Comparison of ENCODE assay signal across 9 cellular contexts in genomic region chr1:94463765-94464330, GRCh38. TPM values are rescaled to one million over a fixed set of nuclear protein-coding genes. Genes with fewer than 3 reads are reported as not detected.
A peak's percentile ranks its signal among the peaks of the same experiment; 100 is the strongest.
DNase-seq lines count a peak whose midpoint lies in the region; ATAC-seq, FAIRE-seq and TF ChIP-seq lines count a peak whose summit lies in the region.
"Had no signal": no experiment of that assay in that cellular context is flagged by ENCODE, and none has a peak within 500 bp of the region (broad histone marks: within the 10 kb centered on the region; RNA-seq: fewer than 3 reads in every experiment).

No MANE protein-coding gene starts in this region.

- no TSS peak for BruUV-seq in K562 (replicated peaks; lab: Mats Ljungman, UMichigan)

- no peak overlapping the region for H3K4me2 ChIP-seq in K562 (ENCODE audit: insufficient read depth, low read length)

- H3K27me3 Mint-ChIP-seq in activated CD4-positive, alpha-beta memory T cell treated with anti-CD3 and anti-CD28 coated beads for 36 hours, result no peaks in the 10 kb centered on the region

- WGBS in K562 (ENCODE audit: insufficient coverage, low coverage, missing lambda C conversion rate), result 30% methylated on average over 3 of the region's 3 CpGs

- CTCF ChIA-PET in K562 (lab: Yijun Ruan, JAX; ENCODE audit: low intra/inter-chr PET ratio), result interaction anchor here (0.6 to 1.7 kb wide), 5 partner anchors 67 to 1048 kb away, joined by 3 to 11 read pairs (median 3); no protein-coding TSS in a partner anchor
- CTCF ChIA-PET in activated CD4-positive, alpha-beta memory T cell treated with anti-CD3 and anti-CD28 coated beads for 36 hours (lab: Charles Lee), result interaction anchor here (0.6 to 2.0 kb wide), 19 partner anchors 10 to 438 kb away, joined by 3 to 15 read pairs (median 4); no protein-coding TSS in a partner anchor

- DNase-seq in CD1c-positive myeloid dendritic cell (ENCODE audit: extremely low spot score), result peak; percentile 38
- DNase-seq in NCI-H446 treated with DMSO at 0.1 percent for 48 hours (lab: John Stamatoyannopoulos, UW), result peak; percentile 27
- peak; percentile 14 to 52 (median 24) for DNase-seq in K562 (ENCODE audit: extremely low read depth in 1 of 4, low spot score in 3 of 4)
- DNase-seq in urothelium cell line (ENCODE audit: low spot score), result peak; percentile 34
- DNase-seq in activated CD4-positive, alpha-beta memory T cell treated with anti-CD3 and anti-CD28 coated beads for 36 hours, result no peak

- in situ Hi-C loops in K562 (cut with MboI), result loop anchor here (10.0 kb wide), 1 partner anchor 419 kb away; no protein-coding TSS in a partner anchor

- no peak overlapping the region for H3K4me3 ChIP-seq in K562

- no peak for TF ChIP-seq EP300 in K562 (IDR thresholded peaks at IDR 0.05; ENCODE audit: low read length)

- ATAC-seq in GM18861 (IDR thresholded peaks at IDR 0.05; ENCODE audit: unreplicated experiment) (peak; percentile 72), K562 (peak; percentile 92), HG03354 (IDR thresholded peaks at IDR 0.05; ENCODE audit: poor library complexity, severe bottlenecking, unreplicated experiment) (no peak)

- H3K4me3 Mint-ChIP-seq in activated CD4-positive, alpha-beta memory T cell treated with anti-CD3 and anti-CD28 coated beads for 36 hours, result no peak overlapping the region
- H3K4me3 Mint-ChIP-seq: neural crest cell had no signal

- intact Hi-C loops in K562 (cut with micrococcal nuclease), result loop anchor here (1.0 to 5.0 kb wide), 4 partner anchors 68 to 427 kb away; no protein-coding TSS in a partner anchor
- intact Hi-C loops in activated CD4-positive, alpha-beta memory T cell treated with anti-CD3 and anti-CD28 coated beads for 36 hours (cut with micrococcal nuclease), result loop anchor here (1.0 to 10.0 kb wide), 3 partner anchors 219 to 419 kb away; no protein-coding TSS in a partner anchor

- H3K4me1 ChIP-seq in K562 (replicated peaks in 1 of 2; ENCODE audit: control insufficient read depth in 2 of 2, insufficient read depth in 2 of 2, low read length in 2 of 2), result 0 out of 5 replicates have a peak, but pooled peaks cover 0 to 2% of the 10 kb centered on the region in 2 experiments

- TF ChIP-seq POLR2A in K562 (conservative IDR thresholded peaks at IDR 0.05), result no peak

- no peaks in the 10 kb centered on the region for H3K9me1 ChIP-seq in K562 (ENCODE audit: control insufficient read depth, insufficient read depth, low read length)

- TF ChIP-seq RAD21 in K562 (CRISPR knock-in tag; conservative IDR thresholded peaks at IDR 0.05 in 1 of 2, IDR thresholded peaks at IDR 0.05 in 1 of 2), result peak; percentile 87

- TF ChIP-seq CTCF in K562 (IDR thresholded peaks at IDR 0.05 in 2 of 3, conservative IDR thresholded peaks at IDR 0.05 in 1 of 3; ENCODE audit: insufficient read depth in 2 of 3, low read depth in 1 of 3, low read length in 3 of 3), result peak; percentile 58 to 81 (median 68); a peak in 5 of 6 replicates

- no peaks in the 10 kb centered on the region for H3K9me3 ChIP-seq in K562 (replicated peaks; ENCODE audit: control insufficient read depth, insufficient read depth, low read depth, low read length)

- H3K9me3 Mint-ChIP-seq in activated CD4-positive, alpha-beta memory T cell treated with anti-CD3 and anti-CD28 coated beads for 36 hours, result no peaks in the 10 kb centered on the region
- H3K9me3 Mint-ChIP-seq: neural crest cell had no signal

- POLR2A ChIA-PET in K562 (lab: Yijun Ruan, JAX), result interaction anchor here (0.6 to 0.8 kb wide), 2 partner anchors 11 to 402 kb away, joined by 3 read pairs; no protein-coding TSS in a partner anchor
- POLR2A ChIA-PET in activated CD4-positive, alpha-beta memory T cell treated with anti-CD3 and anti-CD28 coated beads for 36 hours (lab: Charles Lee), result interaction anchor here (1.3 kb wide), 1 partner anchor 53 kb away, joined by 3 read pairs; no protein-coding TSS in a partner anchor

- H3K36me3 Mint-ChIP-seq in activated CD4-positive, alpha-beta memory T cell treated with anti-CD3 and anti-CD28 coated beads for 36 hours, result peaks cover 12% of the 10 kb centered on the region

- no peak overlapping the region for H3K9ac ChIP-seq in K562 (ENCODE audit: insufficient read depth in 1 of 2, low read depth in 2 of 2, low read length in 2 of 2)

- no peaks in the 10 kb centered on the region for H3K4me1 Mint-ChIP-seq in activated CD4-positive, alpha-beta memory T cell treated with anti-CD3 and anti-CD28 coated beads for 36 hours (ENCODE audit: low read depth)
- H3K4me1 Mint-ChIP-seq: neural crest cell had no signal

- no peak overlapping the region for H3K27ac ChIP-seq in K562 (ENCODE audit: extremely low read depth, low read depth, low read length)

- H3K36me3 ChIP-seq in K562 (ENCODE audit: control insufficient read depth, insufficient read depth, low read length), result peaks cover 6% of the 10 kb centered on the region; the same call in 1 of the 3 replicates

- FAIRE-seq in K562 (lab: Jason Lieb, UNC), result no peak
- peak; percentile 93 for FAIRE-seq in islet of Langerhans (lab: Jason Lieb, UNC)
- FAIRE-seq in urothelium cell line (lab: Jason Lieb, UNC), result no peak

- no peaks in the 10 kb centered on the region for H3K27me3 ChIP-seq in K562 (ENCODE audit: control insufficient read depth in 2 of 2, insufficient read depth in 2 of 2, low read length in 2 of 2)

- H3K79me2 ChIP-seq in K562 (ENCODE audit: control insufficient read depth, insufficient read depth, low read length), result no peaks in the 10 kb centered on the region

- H3K27ac Mint-ChIP-seq in activated CD4-positive, alpha-beta memory T cell treated with anti-CD3 and anti-CD28 coated beads for 36 hours, result no peak overlapping the region

- no peak overlapping the region for H2AFZ ChIP-seq in K562 (ENCODE audit: low read depth, low read length)

- H4K20me1 ChIP-seq in K562 (replicated peaks; ENCODE audit: control insufficient read depth, insufficient read depth, low read length), result no peaks in the 10 kb centered on the region

TF ChIP-seq in K562, 482 proteins besides CTCF, POLR2A, EP300 and RAD21:
- TF ChIP-seq DEAF1 (CRISPR knock-in tag; IDR thresholded peaks at IDR 0.05) (peak; percentile 84), SMC3 (conservative IDR thresholded peaks at IDR 0.05; ENCODE audit: insufficient read depth, low read depth, low read length) (peak; percentile 34; the same call in 1 of the 2 replicates), GABPA (tag; conservative IDR thresholded peaks at IDR 0.05; ENCODE audit: low read depth) (no peak), ARID2 (IDR thresholded peaks at IDR 0.05) (peak; percentile 61; the same call in 1 of the 2 replicates)

RNA-seq across cellular contexts. Expression of gene ABCD3, which starts 45.7 kb away (rescaled TPM):
- 7.2 and 29.4 TPM in 2 replicates for total RNA-seq in K562 (2011; cell fraction: chromatin; rRNA removed; ENCODE audit: low replicate concordance)
- total RNA-seq in K562 (2011; cell fraction: nucleolus; rRNA removed), result 3.5 and 5.1 TPM in 2 replicates
- total RNA-seq in K562 (2011; cell fraction: nucleoplasm; rRNA removed), result 13.5 and 16.5 TPM in 2 replicates
- total RNA-seq in K562 (2014; rRNA removed), result 15.5 and 15.8 TPM in 2 replicates
- total RNA-seq in K562 (2014; rRNA removed; fragmentation: Illumina TruSeq; extraction: Trizol), result 30.7 and 35.0 TPM in 2 replicates
- total RNA-seq in K562 (2015; rRNA removed; fragmentation: Illumina TruSeq; extraction: Trizol), result 27.0 and 30.5 TPM in 2 replicates
- 23.7 and 24.2 TPM in 2 replicates for total RNA-seq in K562 (2021)
- 9.4 and 14.3 TPM in 2 replicates for polyA plus RNA-seq in K562 (2011; rRNA removed)
- polyA plus RNA-seq in K562 (2011; cell fraction: cytosol; rRNA removed), result 2.4 and 5.0 TPM in 2 replicates
- 6.7 and 11.1 TPM in 2 replicates for polyA plus RNA-seq in K562 (2011; cell fraction: nucleus; rRNA removed)
- 16.0 TPM in 2 replicates for polyA plus RNA-seq in K562 (2012)
- 16.3 and 19.1 TPM in 2 replicates for polyA plus RNA-seq in K562 (2014; fragmentation: Illumina TruSeq; extraction: Trizol)
- polyA plus RNA-seq in K562 (2014; fragmentation: Nextera tagmentation; extraction: Ambion mirVana), result 10 to 100 TPM; 11.0 to 11.7 TPM
- 12.7 and 13.2 TPM in 2 replicates for polyA plus RNA-seq in K562 (2014; rRNA removed)
- polyA minus RNA-seq in K562 (2011; rRNA and poly(A)+ RNA removed), result 22.9 and 25.3 TPM in 2 replicates
- 8.0 and 11.6 TPM in 2 replicates for polyA minus RNA-seq in K562 (2011; cell fraction: cytosol; rRNA and poly(A)+ RNA removed)
- 7.8 and 12.6 TPM in 2 replicates for polyA minus RNA-seq in K562 (2011; cell fraction: nucleus; rRNA and poly(A)+ RNA removed)
- total RNA-seq in activated CD4-positive, alpha-beta memory T cell treated with anti-CD3 and anti-CD28 coated beads for 36 hours, result 10 to 100 TPM; 33.7 to 34.0 TPM
